In genomic region chr20:434221-434620, GRCh38 we compare ENCODE assay signal across 16 cellular contexts. TPM values are rescaled to one million over a fixed set of nuclear protein-coding genes. Genes with fewer than 3 reads are reported as not detected.
DNase-seq lines count a peak whose midpoint lies in the region; ATAC-seq and TF ChIP-seq lines count a peak whose summit lies in the region.
"Had no signal": no experiment of that assay in that cellular context is flagged by ENCODE, and none has a peak within 500 bp of the region (broad histone marks: within the 10 kb centered on the region; RNA-seq: fewer than 3 reads in every experiment).

No MANE protein-coding gene starts in this region.

- peaks cover 65% of the 10 kb centered on the region for H3K36me3 Mint-ChIP-seq in activated CD4-positive, alpha-beta T cell treated with anti-CD3 and anti-CD28 coated beads, Interleukin-2, amount 10 ng/mL, durations not matched to agents 7 days and 5 days (ENCODE audit: low read depth)
- H3K36me3 Mint-ChIP-seq in T-cell: peaks cover 30% of the 10 kb centered on the region
- H3K36me3 Mint-ChIP-seq in progenitor cell of endocrine pancreas (ENCODE audit: insufficient read depth): peaks cover 15% of the 10 kb centered on the region
- H3K36me3 Mint-ChIP-seq in endothelial cell (ENCODE audit: low read depth, unreplicated experiment): peaks cover 37% of the 10 kb centered on the region

- TF ChIP-seq CTCF in progenitor cell of endocrine pancreas (IDR thresholded peaks at IDR 0.05; ENCODE audit: unreplicated experiment): no peak
- TF ChIP-seq CTCF in endothelial cell (IDR thresholded peaks at IDR 0.05; ENCODE audit: unreplicated experiment): no peak

- H3K27me3 Mint-ChIP-seq in activated CD4-positive, alpha-beta T cell treated with anti-CD3 and anti-CD28 coated beads, Interleukin-2, amount 10 ng/mL, durations not matched to agents 7 days and 5 days: no peaks in the 10 kb centered on the region
- no peaks in the 10 kb centered on the region for H3K27me3 Mint-ChIP-seq in T-cell
- no peaks in the 10 kb centered on the region for H3K27me3 Mint-ChIP-seq in progenitor cell of endocrine pancreas
- peaks cover 8% of the 10 kb centered on the region for H3K27me3 Mint-ChIP-seq in endothelial cell (ENCODE audit: unreplicated experiment)

- H3K9me3 Mint-ChIP-seq in activated CD4-positive, alpha-beta T cell treated with anti-CD3 and anti-CD28 coated beads, Interleukin-2, amount 10 ng/mL, durations not matched to agents 7 days and 5 days: no peaks in the 10 kb centered on the region
- H3K9me3 Mint-ChIP-seq in T-cell (no peaks in the 10 kb centered on the region), progenitor cell of endocrine pancreas (ENCODE audit: low read depth) (no peaks in the 10 kb centered on the region), endothelial cell (ENCODE audit: unreplicated experiment) (no peaks in the 10 kb centered on the region)

- no peak overlapping the region for H3K4me3 Mint-ChIP-seq in activated CD4-positive, alpha-beta T cell treated with anti-CD3 and anti-CD28 coated beads, Interleukin-2, amount 10 ng/mL, durations not matched to agents 7 days and 5 days
- H3K4me3 Mint-ChIP-seq in T-cell (peak overlapping the region in 2 of 3 donors; percentile 1 to 59), progenitor cell of endocrine pancreas (ENCODE audit: low read depth) (no peak overlapping the region), endothelial cell (ENCODE audit: unreplicated experiment) (no peak overlapping the region)

- CTCF ChIA-PET in activated CD4-positive, alpha-beta T cell treated with anti-CD3 and anti-CD28 coated beads, Interleukin-2, amount 10 ng/mL, durations not matched to agents 7 days and 5 days (lab: Charles Lee): interaction anchor here (1.0 to 1.2 kb wide), 2 partner anchors 62 to 79 kb away, joined by 3 to 4 read pairs; no protein-coding TSS in a partner anchor
- CTCF ChIA-PET in T-cell (lab: Charles Lee): interaction anchor here in 1 of 2 donors (0.6 kb wide), 1 partner anchor 28 kb away, joined by 3 read pairs; the partner anchor contains the start of gene TBC1D20

- no peak for DNase-seq in activated CD4-positive, alpha-beta T cell treated with anti-CD3 and anti-CD28 coated beads, Interleukin-2, amount 10 ng/mL, durations not matched to agents 7 days and 5 days
- DNase-seq in activated CD4-positive, alpha-beta T cell treated with anti-CD3 and anti-CD28 coated beads for 4 hours: no peak
- DNase-seq in T-cell (no peak), iPS DF 19.7 (ENCODE audit: low read depth, low spot score) (peak; percentile 81), progenitor cell of endocrine pancreas (ENCODE audit: low spot score, unreplicated experiment) (no peak), GM19240 (ENCODE audit: insufficient read length, low spot score) (no peak), endothelial cell (ENCODE audit: low spot score) (no peak)
- DNase-seq: activated gamma-delta T cell, cerebellar nuclear complex, IMR-90, NCI-H1436, SIG-M5, transverse colon, WERI-Rb-1 had no signal

- POLR2A ChIA-PET in activated CD4-positive, alpha-beta T cell treated with anti-CD3 and anti-CD28 coated beads, Interleukin-2, amount 10 ng/mL, durations not matched to agents 7 days and 5 days (lab: Charles Lee): no interaction called here
- POLR2A ChIA-PET in T-cell (lab: Charles Lee): no interaction called here

- no peak for ATAC-seq in T-cell (replicated peaks in 1 of 4)
- ATAC-seq in HG03159 (IDR thresholded peaks at IDR 0.05; ENCODE audit: unreplicated experiment): no peak
- ATAC-seq: HCT116 had no signal

- peak overlapping the region; percentile 67 for H3K27ac Mint-ChIP-seq in activated CD4-positive, alpha-beta T cell treated with anti-CD3 and anti-CD28 coated beads, Interleukin-2, amount 10 ng/mL, durations not matched to agents 7 days and 5 days
- H3K27ac Mint-ChIP-seq in T-cell (peak overlapping the region; percentile 16 to 92), progenitor cell of endocrine pancreas (peak overlapping the region; percentile 41), endothelial cell (ENCODE audit: unreplicated experiment) (no peak overlapping the region)

- peaks cover 68% of the 10 kb centered on the region for H3K4me1 Mint-ChIP-seq in activated CD4-positive, alpha-beta T cell treated with anti-CD3 and anti-CD28 coated beads, Interleukin-2, amount 10 ng/mL, durations not matched to agents 7 days and 5 days
- H3K4me1 Mint-ChIP-seq in T-cell (peaks cover 53 to 74% (median 60%) of the 10 kb centered on the region in 3 donors), progenitor cell of endocrine pancreas (ENCODE audit: low read depth) (no peaks in the 10 kb centered on the region), endothelial cell (ENCODE audit: unreplicated experiment) (peaks cover 14% of the 10 kb centered on the region)

RNA-seq across cellular contexts. Expression of gene RBCK1, which starts 26.1 kb away (rescaled TPM):
- 100 to 1,000 TPM; 135 to 155 TPM for total RNA-seq in activated CD4-positive, alpha-beta T cell treated with anti-CD3 and anti-CD28 coated beads, Interleukin-2, amount 10 ng/mL, durations not matched to agents 7 days and 5 days
- 100 to 1,000 TPM in 3 of 5 donors, 10 to 100 TPM in 2; 87.0 to 110 (median 105) TPM for total RNA-seq in T-cell
- total RNA-seq in progenitor cell of endocrine pancreas: 92.7 and 108 TPM in 2 replicates
- 68.8 TPM for total RNA-seq in endothelial cell (ENCODE audit: unreplicated experiment)

RNA-seq across cellular contexts. Expression of gene TBC1D20, which starts 28.1 kb away (rescaled TPM):
- 10 to 100 TPM; 29.3 to 31.6 TPM for total RNA-seq in activated CD4-positive, alpha-beta T cell treated with anti-CD3 and anti-CD28 coated beads, Interleukin-2, amount 10 ng/mL, durations not matched to agents 7 days and 5 days
- total RNA-seq in T-cell (10 to 100 TPM; 28.9 to 42.7 (median 39.5) TPM), progenitor cell of endocrine pancreas (30.3 and 33.2 TPM in 2 replicates), endothelial cell (ENCODE audit: unreplicated experiment) (29.9 TPM)

RNA-seq across cellular contexts. Expression of gene TRIB3, which starts 53.7 kb away (rescaled TPM):
- total RNA-seq in activated CD4-positive, alpha-beta T cell treated with anti-CD3 and anti-CD28 coated beads, Interleukin-2, amount 10 ng/mL, durations not matched to agents 7 days and 5 days: 10 to 100 TPM; 16.0 to 18.8 TPM
- total RNA-seq in T-cell (10 to 100 TPM in 3 of 5 donors, 1 to 10 TPM in 2; 3.2 to 19.2 (median 16.0) TPM), progenitor cell of endocrine pancreas (5.2 and 7.8 TPM in 2 replicates), endothelial cell (ENCODE audit: unreplicated experiment) (24.2 TPM)

Comparison
In these comparisons a context has a peak if more than half of its experiments do, and no peak if none do; other contexts are left out.
1. H3K4me3 Mint-ChIP-seq: peak in T-cell (2 of 3); none in activated CD4-positive, alpha-beta T cell treated with anti-CD3 and anti-CD28 coated beads, Interleukin-2, amount 10 ng/mL, durations not matched to agents 7 days and 5 days (single experiment), progenitor cell of endocrine pancreas (single experiment) and endothelial cell (single experiment).